ENCODE assay signal across 19 cellular contexts in the genomic region with DNA sequence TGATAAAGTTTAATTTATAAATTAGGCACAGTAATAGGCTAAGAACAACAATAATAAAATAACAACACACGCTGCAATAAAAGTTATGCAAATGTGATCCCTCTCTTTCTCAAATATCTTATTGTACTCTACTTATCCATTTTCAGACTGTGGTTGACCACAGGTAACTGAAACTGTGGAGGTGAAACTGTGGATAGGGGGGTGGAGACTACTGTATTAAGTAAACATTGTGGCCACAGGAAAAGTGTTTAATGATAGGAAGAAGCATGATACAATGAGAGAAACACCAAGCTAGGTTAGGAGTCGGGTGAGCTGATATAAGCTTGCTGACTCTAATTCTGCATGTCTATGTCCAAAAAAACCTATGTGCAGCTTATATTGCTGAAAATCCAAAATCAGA. TPM values are rescaled to one million over a fixed set of nuclear protein-coding genes. Genes with fewer than 3 reads are reported as not detected.
DNase-seq lines count a peak whose midpoint lies in the region; ATAC-seq and TF ChIP-seq lines count a peak whose summit lies in the region.
"Had no signal": no experiment of that assay in that cellular context is flagged by ENCODE, and none has a peak within 500 bp of the region (broad histone marks: within the 10 kb centered on the region; RNA-seq: fewer than 3 reads in every experiment).

No MANE protein-coding gene starts in this region.

- H3K27ac ChIP-seq in mammary epithelial cell (ENCODE audit: insufficient read depth, low read depth, low read length) = no peak overlapping the region

- peak overlapping the region; percentile 14 for H3K4me2 ChIP-seq in mammary epithelial cell (ENCODE audit: insufficient read depth, low read depth, low read length)

- no peak overlapping the region for H3K4me3 Mint-ChIP-seq in MCF 10A (ENCODE audit: unreplicated experiment)
- H3K4me3 Mint-ChIP-seq: CD4-positive, alpha-beta memory T cell; IgD-negative memory B cell had no signal

- ATAC-seq in HG02885 (IDR thresholded peaks at IDR 0.05; ENCODE audit: poor library complexity, unreplicated experiment) (no peak), GM18861 (IDR thresholded peaks at IDR 0.05; ENCODE audit: unreplicated experiment) (no peak), GM19324 (IDR thresholded peaks at IDR 0.05; ENCODE audit: low FRiP score, unreplicated experiment) (no peak), GM21360 (IDR thresholded peaks at IDR 0.05; ENCODE audit: unreplicated experiment) (no peak)
- ATAC-seq: GM12878, Panc1 had no signal

- H2AFZ ChIP-seq in mammary epithelial cell (ENCODE audit: low read depth, low read length) = no peak overlapping the region

- H3K9me3 ChIP-seq in mammary epithelial cell (replicated peaks; ENCODE audit: insufficient read depth, low read length) = no peaks in the 10 kb centered on the region

- CTCF ChIA-PET in mammary epithelial cell (lab: Charles Lee; ENCODE audit: low non-redundant PET) = no interaction called here
- CTCF ChIA-PET in MCF 10A (lab: Yijun Ruan, JAX) = interaction anchor here (0.7 to 1.1 kb wide), 2 partner anchors 10 to 192 kb away, joined by 3 to 5 read pairs; no protein-coding TSS in a partner anchor

- peaks cover 11% of the 10 kb centered on the region for H3K4me1 ChIP-seq in mammary epithelial cell (ENCODE audit: insufficient read depth, low read length)

- TF ChIP-seq CTCF in mammary epithelial cell (conservative IDR thresholded peaks at IDR 0.05 in 1 of 2, IDR thresholded peaks at IDR 0.05 in 1 of 2; ENCODE audit: extremely low read depth in 1 of 2, insufficient read depth in 1 of 2, low read depth in 1 of 2, low read length in 2 of 2) (no peak), MCF 10A (IDR thresholded peaks at IDR 0.05; ENCODE audit: unreplicated experiment) (no peak)

- no peak overlapping the region for H3K4me3 ChIP-seq in mammary epithelial cell (replicated peaks in 1 of 3; ENCODE audit: insufficient read depth in 1 of 3, low read depth in 2 of 3, low read length in 3 of 3)
- H3K4me3 ChIP-seq: GM12878 had no signal

- intact Hi-C loops in mammary epithelial cell (cut with micrococcal nuclease) = no loop called here
- intact Hi-C loops in MCF 10A (cut with micrococcal nuclease) = no loop called here

- no peaks in the 10 kb centered on the region for H3K27me3 ChIP-seq in mammary epithelial cell (ENCODE audit: insufficient read depth, low read length)

- WGBS in mammary epithelial cell (ENCODE audit: low coverage, missing lambda C conversion rate) = 54% methylated on average over 2 of the region's 2 CpGs

- no peaks in the 10 kb centered on the region for H4K20me1 ChIP-seq in mammary epithelial cell (ENCODE audit: insufficient read depth, low read length)

- no peaks in the 10 kb centered on the region for H3K79me2 ChIP-seq in mammary epithelial cell (ENCODE audit: insufficient read depth, low read length)

- no peaks in the 10 kb centered on the region for H3K9me3 Mint-ChIP-seq in MCF 10A (ENCODE audit: unreplicated experiment)
- H3K9me3 Mint-ChIP-seq: IgD-negative memory B cell had no signal

- POLR2A ChIA-PET in MCF 10A (lab: Yijun Ruan, JAX) = no interaction called here

- H3K27ac Mint-ChIP-seq in MCF 10A (ENCODE audit: low read depth, unreplicated experiment) = no peak overlapping the region
- H3K27ac Mint-ChIP-seq: CD4-positive, alpha-beta memory T cell; IgD-negative memory B cell had no signal

- no peaks in the 10 kb centered on the region for H3K36me3 ChIP-seq in mammary epithelial cell (ENCODE audit: insufficient read depth, low read length)

- dilution Hi-C loops in mammary epithelial cell (cut with HindIII; ENCODE audit: low sequenced_read_pairs) = no loop called here

- BruUV-seq in mammary epithelial cell (replicated peaks; lab: Mats Ljungman, UMichigan) = no TSS peak
- no TSS peak for BruUV-seq in MCF 10A (replicated peaks; lab: Mats Ljungman, UMichigan)

- H3K36me3 Mint-ChIP-seq in MCF 10A (ENCODE audit: insufficient read depth, unreplicated experiment) = no peaks in the 10 kb centered on the region
- H3K36me3 Mint-ChIP-seq: CD4-positive, alpha-beta memory T cell; IgD-negative memory B cell had no signal

- peak; percentile 86 for DNase-seq in mammary epithelial cell
- no peak for DNase-seq in MCF 10A (ENCODE audit: unreplicated experiment)
- peak; percentile 15 for DNase-seq in astrocyte of the hippocampus (ENCODE audit: low read depth, low spot score)
- peak; percentile 13 for DNase-seq in inferior parietal cortex (ENCODE audit: extremely low spot score)
- DNase-seq: 8988T; Calu3; CD4-positive, alpha-beta memory T cell; DMS53; NCI-H1436; NCI-H2029 treated with DMSO at 0.1 percent for 48 hours; NCI-H510A treated with DMSO at 0.1 percent for 48 hours; SHP77 had no signal

- no peak overlapping the region for H3K9ac ChIP-seq in mammary epithelial cell (ENCODE audit: insufficient read depth, low read length)

- H3K27me3 Mint-ChIP-seq in MCF 10A (ENCODE audit: insufficient read depth, unreplicated experiment) = no peaks in the 10 kb centered on the region

- H3K4me1 Mint-ChIP-seq in MCF 10A (ENCODE audit: insufficient read depth, unreplicated experiment) = no peaks in the 10 kb centered on the region
- H3K4me1 Mint-ChIP-seq: CD4-positive, alpha-beta memory T cell; IgD-negative memory B cell had no signal

- in situ Hi-C loops in mammary epithelial cell (cut with MboI; ENCODE audit: low sequenced_read_pairs in 2 of 2) = no loop called here

RNA-seq across cellular contexts. Expression of a gene that starts 23.0 kb away (rescaled TPM):
- total RNA-seq in mammary epithelial cell (1 to 10 TPM; 2.1 to 3.3 TPM), MCF 10A (2022) (not detected in 2 replicates)
- polyA plus RNA-seq in mammary epithelial cell = 1.4 TPM
- 0.21 TPM for polyA minus RNA-seq in mammary epithelial cell

RNA-seq across cellular contexts. Expression of a gene that starts 55.4 kb away (rescaled TPM):
- total RNA-seq in mammary epithelial cell (10 to 100 TPM in 1 of 2 donors, 1 to 10 TPM in 1; 7.7 to 15.3 TPM), MCF 10A (2022) (8.7 and 11.1 TPM in 2 replicates)
- polyA plus RNA-seq in mammary epithelial cell = 11.4 TPM
- 5.2 TPM for polyA minus RNA-seq in mammary epithelial cell

RNA-seq across cellular contexts. Expression of a gene that starts 55.7 kb away (rescaled TPM):
- total RNA-seq in mammary epithelial cell (10 to 100 TPM; 19.5 to 25.1 TPM), MCF 10A (2022) (21.2 and 22.3 TPM in 2 replicates)
- 14.3 TPM for polyA plus RNA-seq in mammary epithelial cell
- polyA minus RNA-seq in mammary epithelial cell = 22.9 TPM
